In genomic region chr5:55010149-55010548, GRCh38 we compare ENCODE assay signal across 10 cellular contexts. TPM values are rescaled to one million over a fixed set of nuclear protein-coding genes. Genes with fewer than 3 reads are reported as not detected.
"Had no signal": no experiment of that assay in that cellular context is flagged by ENCODE, and none has a peak within 500 bp of the region (broad histone marks: within the 10 kb centered on the region; RNA-seq: fewer than 3 reads in every experiment).

No MANE protein-coding gene starts in this region.

RNA-seq across cellular contexts. Expression of gene GZMK, which starts 13.9 kb away (rescaled TPM):
- total RNA-seq: activated naive CD4-positive, alpha-beta T cell treated with anti-CD3 and anti-CD28 coated beads for 36 hours; ascending aorta; astrocyte; bronchial epithelial cell; cardiac muscle cell; cerebellum; chondrocyte had no signal
- polyA plus RNA-seq: cardiac muscle cell had no signal

RNA-seq across cellular contexts. Expression of gene ESM1, which starts 24.8 kb away (rescaled TPM):
- total RNA-seq: activated naive CD4-positive, alpha-beta T cell treated with anti-CD3 and anti-CD28 coated beads for 36 hours; activated naive CD4-positive, alpha-beta T cell treated with anti-CD3 and anti-CD28 coated beads, Interleukin-2, amount 50 U/mL, for 72 hours; activated naive CD8-positive, alpha-beta T cell treated with anti-CD3 and anti-CD28 coated beads for 36 hours; activated T-helper 1 cell treated with anti-CD3 and anti-CD28 coated beads, Interleukin-12 subunit alpha, Interleukin-12 subunit beta, Interleukin-2, Interleukin-4 antibody, amounts not matched to agents 30 ng/mL and 10 ng/mL and 1 ng/mL, durations not matched to agents 14 hours and 24 hours and 36 hours; ascending aorta; bronchial epithelial cell; chondrocyte had no signal
